Comparison of ENCODE assay signal across 10 cellular contexts in the genomic region with DNA sequence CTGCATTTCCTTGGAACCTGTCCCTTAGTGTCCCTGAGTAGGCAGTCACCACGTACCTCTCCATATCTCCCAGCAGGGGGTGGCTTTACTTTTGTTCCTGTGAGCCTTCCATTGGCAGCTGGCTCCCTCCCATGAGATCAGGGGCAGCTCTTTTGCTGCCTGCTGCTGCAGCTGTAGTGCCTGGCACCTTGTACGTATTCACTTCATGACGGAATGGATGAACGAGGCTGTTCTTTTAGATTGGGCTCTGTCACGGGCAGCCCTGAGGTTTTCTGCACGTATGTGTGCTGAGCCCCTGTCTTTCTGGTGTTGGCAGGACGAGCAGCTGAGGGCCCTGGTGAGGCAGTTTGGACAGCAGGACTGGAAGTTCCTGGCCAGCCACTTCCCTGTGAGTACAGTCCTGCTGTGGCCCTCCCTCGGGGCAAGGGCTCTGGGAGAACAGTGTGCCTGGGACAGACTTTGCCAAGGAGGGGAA. TPM values are rescaled to one million over a fixed set of nuclear protein-coding genes. Genes with fewer than 3 reads are reported as not detected.
A peak's percentile ranks its signal among the peaks of the same experiment; 100 is the strongest.
DNase-seq lines count a peak whose midpoint lies in the region; ATAC-seq and TF ChIP-seq lines count a peak whose summit lies in the region.
"Had no signal": no experiment of that assay in that cellular context is flagged by ENCODE, and none has a peak within 500 bp of the region (broad histone marks: within the 10 kb centered on the region; RNA-seq: fewer than 3 reads in every experiment).

No MANE protein-coding gene starts in this region.

- peaks cover 7% of the 10 kb centered on the region for H3K4me1 ChIP-seq in Loucy (ENCODE audit: insufficient read depth, low read length, poor library complexity, severe bottlenecking)
- peaks cover 3% of the 10 kb centered on the region for H3K4me1 ChIP-seq in endodermal cell (ENCODE audit: control insufficient read depth, insufficient read depth, low read length)

- peaks cover 34% of the 10 kb centered on the region for H3K79me2 ChIP-seq in Loucy (ENCODE audit: insufficient read depth, low read length)

- no peak overlapping the region for H3K4me2 ChIP-seq in Loucy (ENCODE audit: low read depth, low read length, poor library complexity, severe bottlenecking)

- H3K9me3 ChIP-seq in Loucy (ENCODE audit: insufficient read depth, low read depth, low read length) (no peaks in the 10 kb centered on the region), endodermal cell (ENCODE audit: control insufficient read depth, low read length) (no peaks in the 10 kb centered on the region)

- H3K4me3 Mint-ChIP-seq in endodermal cell: no peak overlapping the region

- no peak for DNase-seq in endodermal cell
- no peak for DNase-seq in SHP77 treated with DMSO at 0.1 percent for 48 hours (lab: John Stamatoyannopoulos, UW)
- DNase-seq in SW 1271 (lab: John Stamatoyannopoulos, UW): no peak
- DNase-seq in stimulated activated CD4-positive, alpha-beta T cell treated with anti-CD3 and anti-CD28 coated beads, Interleukin-4, amount 100 ng/mL, for 1 hour: no peak
- no peak for DNase-seq in DMS114 treated with DMSO at 0.1 percent for 48 hours (lab: John Stamatoyannopoulos, UW; ENCODE audit: unreplicated experiment)

- H3K9me3 Mint-ChIP-seq in endodermal cell: no peaks in the 10 kb centered on the region

- H3K27me3 Mint-ChIP-seq in endodermal cell (ENCODE audit: insufficient read depth): no peaks in the 10 kb centered on the region

- H3K4me3 ChIP-seq in Loucy (ENCODE audit: low read length, poor library complexity, severe bottlenecking) (no peak overlapping the region), endodermal cell (ENCODE audit: low read length) (no peak overlapping the region)

- no peaks in the 10 kb centered on the region for H4K20me1 ChIP-seq in Loucy (ENCODE audit: insufficient read depth, low read length, poor library complexity, severe bottlenecking)

- peaks cover 18% of the 10 kb centered on the region for H3K4me1 Mint-ChIP-seq in endodermal cell

- H3K36me3 ChIP-seq in Loucy (ENCODE audit: insufficient read depth, low read length) (peaks cover 42% of the 10 kb centered on the region; the same call in 1 of the 2 replicates), endodermal cell (ENCODE audit: control insufficient read depth, insufficient read depth, low read length) (peaks cover 36% of the 10 kb centered on the region)

- H3K36me3 Mint-ChIP-seq in endodermal cell (ENCODE audit: low read depth): peaks cover 46% of the 10 kb centered on the region

- no peaks in the 10 kb centered on the region for H3K9me2 ChIP-seq in Loucy (replicated peaks; ENCODE audit: low read depth, low read length)

- ATAC-seq in GM18498 (IDR thresholded peaks at IDR 0.05; ENCODE audit: unreplicated experiment) (peak; percentile 32), GM21723 (IDR thresholded peaks at IDR 0.05; ENCODE audit: unreplicated experiment) (peak; percentile 22)

- H3K27me3 ChIP-seq in Loucy (ENCODE audit: insufficient read depth, low read length, poor library complexity, severe bottlenecking): no peaks in the 10 kb centered on the region
- no peaks in the 10 kb centered on the region for H3K27me3 ChIP-seq in endodermal cell (ENCODE audit: control insufficient read depth, insufficient read depth, low read length, poor library complexity, severe bottlenecking)

- WGBS in endodermal cell (ENCODE audit: insufficient coverage in 1 of 2, insufficient read length in 1 of 2), 2 experiments: 87 to 91% methylated on average over 7 to 8 of the region's 8 CpGs

- peak overlapping the region; percentile 1 for H3K27ac Mint-ChIP-seq in endodermal cell

- no peak overlapping the region for H2AFZ ChIP-seq in Loucy (ENCODE audit: low read length)

- H3F3A ChIP-seq in Loucy (ENCODE audit: low read depth): no peaks in the 10 kb centered on the region

- no peak overlapping the region for H3K9ac ChIP-seq in Loucy (ENCODE audit: low read depth, low read length, poor library complexity, severe bottlenecking)
- no peak overlapping the region for H3K9ac ChIP-seq in endodermal cell (ENCODE audit: extremely low read depth, low read length, poor library complexity, severe bottlenecking)

- peak; percentile 40 for TF ChIP-seq CTCF in Loucy (conservative IDR thresholded peaks at IDR 0.05; ENCODE audit: low read length)
- TF ChIP-seq CTCF in endodermal cell (conservative IDR thresholded peaks at IDR 0.05): no peak

- no peak overlapping the region for H3K27ac ChIP-seq in endodermal cell (ENCODE audit: low read depth, low read length)

RNA-seq across cellular contexts. Expression of a gene that starts 14.6 kb away (rescaled TPM):
- total RNA-seq in endodermal cell: 100 to 1,000 TPM; 139 to 182 TPM
- 93.4 TPM for polyA plus RNA-seq in endodermal cell (2013, experiment 1 of 2)
- 93.2 TPM for polyA plus RNA-seq in endodermal cell (2013, experiment 2 of 2)

RNA-seq across cellular contexts. Expression of a gene that starts 45.3 kb away (rescaled TPM):
- not detected for total RNA-seq in endodermal cell
- not detected for polyA plus RNA-seq in endodermal cell (2013, experiment 1 of 2)
- not detected for polyA plus RNA-seq in endodermal cell (2013, experiment 2 of 2)
- total RNA-seq: fibroblast of lung, SK-MEL-5 had no signal
- polyA plus RNA-seq: fibroblast of lung had no signal
